Comparison of ENCODE assay signal across 9 cellular contexts in the genomic region with DNA sequence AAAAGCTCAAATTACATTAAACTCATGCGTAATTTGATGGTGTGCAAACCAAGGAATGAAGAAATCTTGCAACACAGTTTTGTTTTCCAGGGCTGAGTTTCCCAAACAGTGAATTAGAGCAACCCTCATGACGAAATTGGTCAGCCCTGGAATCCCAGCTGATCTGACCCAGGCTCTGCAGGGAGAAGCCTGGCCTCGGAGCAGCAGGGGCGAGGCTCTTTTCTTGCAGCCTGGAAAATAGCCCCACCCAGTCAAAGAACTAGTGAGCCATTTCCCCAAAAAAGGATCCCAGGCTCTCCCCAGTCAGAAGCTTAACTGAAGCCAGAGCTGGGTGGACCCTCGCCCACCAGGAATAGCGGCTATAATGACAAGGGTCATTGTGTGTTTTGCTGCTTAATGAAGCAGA.
DNase-seq lines count a peak whose midpoint lies in the region; ATAC-seq and TF ChIP-seq lines count a peak whose summit lies in the region.
"Had no signal": no experiment of that assay in that cellular context is flagged by ENCODE, and none has a peak within 500 bp of the region (broad histone marks: within the 10 kb centered on the region; RNA-seq: fewer than 3 reads in every experiment).

No MANE protein-coding gene starts in this region.

- TF ChIP-seq CTCF in HFF-Myc (IDR thresholded peaks at IDR 0.05; ENCODE audit: low read depth, low read length, missing control alignments): no peak
- no peak for TF ChIP-seq CTCF in choroid plexus epithelial cell (conservative IDR thresholded peaks at IDR 0.05; ENCODE audit: low read depth, low read length)
- no peak for TF ChIP-seq CTCF in liver (IDR thresholded peaks at IDR 0.05; ENCODE audit: low read depth, low read length, missing input control)

- H3K4me1 ChIP-seq in liver (ENCODE audit: control insufficient read depth in 4 of 4, insufficient read depth in 4 of 4, low read length in 3 of 4): no peaks in the 10 kb centered on the region
- H3K4me1 ChIP-seq in subcutaneous abdominal adipose tissue (ENCODE audit: control insufficient read depth in 5 of 5, insufficient read depth in 5 of 5, low read length in 5 of 5): peaks cover 17 to 57% (median 36%) of the 10 kb centered on the region in 5 donors

- ATAC-seq in HG03139 (IDR thresholded peaks at IDR 0.05; ENCODE audit: unreplicated experiment) (no peak), GM18907 (IDR thresholded peaks at IDR 0.05; ENCODE audit: unreplicated experiment) (no peak)

- H3K4me3 ChIP-seq in HFF-Myc (replicated peaks; ENCODE audit: low read depth, low read length) (no peak overlapping the region), choroid plexus epithelial cell (ENCODE audit: low read depth, low read length) (no peak overlapping the region), liver (ENCODE audit: low read depth in 1 of 3, low read length in 3 of 3) (no peak overlapping the region), subcutaneous abdominal adipose tissue (ENCODE audit: low read depth in 1 of 5, low read length in 5 of 5) (peak overlapping the region; percentile 46 to 79 (median 55))
- H3K4me3 ChIP-seq: SK-N-MC had no signal

- 61% methylated on average over 6 of the region's 6 CpGs for WGBS in liver

- H3K36me3 ChIP-seq in liver (ENCODE audit: control insufficient read depth in 4 of 4, insufficient read depth in 3 of 4, low read depth in 1 of 4, low read length in 3 of 4) (no peaks in the 10 kb centered on the region), subcutaneous abdominal adipose tissue (ENCODE audit: control insufficient read depth in 5 of 5, insufficient read depth in 5 of 5, low read length in 5 of 5) (no peaks in the 10 kb centered on the region)

- peak; percentile 61 for DNase-seq in HFF-Myc (ENCODE audit: extremely low read depth, low read depth)
- peak; percentile 97 for DNase-seq in choroid plexus epithelial cell (ENCODE audit: low read depth)
- no peak for DNase-seq in SHP77 (lab: John Stamatoyannopoulos, UW)
- no peak for DNase-seq in NOMO-1 treated with dmso at 0.1 percent for 144 hours (lab: John Stamatoyannopoulos, UW; ENCODE audit: unreplicated experiment)

- H3K9ac ChIP-seq in liver (ENCODE audit: low read depth in 1 of 2, low read length in 2 of 2) (no peak overlapping the region), subcutaneous abdominal adipose tissue (ENCODE audit: low read length in 5 of 5) (peak overlapping the region; percentile 2 to 58 (median 56))

- no peaks in the 10 kb centered on the region for H3K9me3 ChIP-seq in liver (ENCODE audit: control insufficient read depth in 4 of 4, low read length in 3 of 4)
- H3K9me3 ChIP-seq in subcutaneous abdominal adipose tissue (ENCODE audit: control insufficient read depth in 5 of 5, low read length in 5 of 5): no peaks in the 10 kb centered on the region

- H3K27me3 ChIP-seq in liver (ENCODE audit: control insufficient read depth in 4 of 4, insufficient read depth in 4 of 4, low read length in 3 of 4) (no peaks in the 10 kb centered on the region), subcutaneous abdominal adipose tissue (ENCODE audit: control insufficient read depth in 5 of 5, insufficient read depth in 4 of 5, low read length in 5 of 5) (no peaks in the 10 kb centered on the region)

- TF ChIP-seq RAD21 in liver (IDR thresholded peaks at IDR 0.05): peak in 1 of 2 donors; percentile 20

- no peak overlapping the region for H3K27ac ChIP-seq in liver (ENCODE audit: low read depth in 1 of 2, low read length in 2 of 2)
- peak overlapping the region; percentile 65 for H3K27ac ChIP-seq in subcutaneous abdominal adipose tissue (ENCODE audit: low read depth, low read length)
- H3K27ac ChIP-seq: SK-N-MC had no signal

TF ChIP-seq in liver, 16 proteins besides CTCF, POLR2A, EP300 and RAD21:
- no peak for TF ChIP-seq RXRA (IDR thresholded peaks at IDR 0.05)
- TF ChIP-seq TAF1 (conservative IDR thresholded peaks at IDR 0.05): no peak
- no peak for TF ChIP-seq GABPA (IDR thresholded peaks at IDR 0.05 in 1 of 2, conservative IDR thresholded peaks at IDR 0.05 in 1 of 2)
- TF ChIP-seq HNF4G (IDR thresholded peaks at IDR 0.05): no peak
- TF ChIP-seq YY1 (IDR thresholded peaks at IDR 0.05): no peak
- TF ChIP-seq, protein P1, sequence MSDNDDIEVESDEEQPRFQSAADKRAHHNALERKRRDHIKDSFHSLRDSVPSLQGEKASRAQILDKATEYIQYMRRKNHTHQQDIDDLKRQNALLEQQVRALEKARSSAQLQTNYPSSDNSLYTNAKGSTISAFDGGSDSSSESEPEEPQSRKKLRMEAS (IDR thresholded peaks at IDR 0.05): no peak
- no peak for TF ChIP-seq FOXA1 (IDR thresholded peaks at IDR 0.05)
- TF ChIP-seq SP1 (IDR thresholded peaks at IDR 0.05): peak; percentile 20
- TF ChIP-seq NR2F2 (IDR thresholded peaks at IDR 0.05): no peak
- TF ChIP-seq, protein P2, sequence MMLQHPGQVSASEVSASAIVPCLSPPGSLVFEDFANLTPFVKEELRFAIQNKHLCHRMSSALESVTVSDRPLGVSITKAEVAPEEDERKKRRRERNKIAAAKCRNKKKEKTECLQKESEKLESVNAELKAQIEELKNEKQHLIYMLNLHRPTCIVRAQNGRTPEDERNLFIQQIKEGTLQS (IDR thresholded peaks at IDR 0.05): peak; percentile 66

Comparison
In these comparisons a context has a peak if more than half of its experiments do, and no peak if none do; other contexts are left out.
1. DNase-seq: peak in HFF-Myc (single experiment) and choroid plexus epithelial cell (single experiment); none in SHP77 (0 of 2) and NOMO-1 treated with dmso at 0.1 percent for 144 hours (single experiment).
2. H3K4me3 ChIP-seq: peak in subcutaneous abdominal adipose tissue (5 of 5); none in HFF-Myc (single experiment), choroid plexus epithelial cell (single experiment) and liver (0 of 3).
3. H3K9ac ChIP-seq: peak in subcutaneous abdominal adipose tissue (5 of 5); none in liver (0 of 2).